In the genomic region with DNA sequence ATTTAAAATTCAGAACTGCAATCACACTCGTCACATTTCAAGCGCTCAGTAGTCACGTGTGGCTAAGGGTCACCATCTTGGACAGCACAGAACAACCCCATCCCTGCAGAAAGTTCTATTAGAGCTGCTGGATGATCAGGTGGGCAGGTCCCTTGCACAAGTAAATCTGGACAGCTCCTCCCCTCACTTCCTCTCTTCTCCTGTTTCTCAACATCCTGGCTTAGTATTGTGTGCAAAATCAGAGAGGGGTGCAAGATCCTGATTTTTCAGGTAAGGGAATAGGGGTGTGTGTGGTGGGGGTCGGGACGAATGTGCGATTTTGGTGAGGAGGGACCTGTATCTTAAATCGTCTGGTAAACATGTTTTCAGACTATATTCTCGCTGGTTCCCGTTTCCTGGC, we compare ENCODE assay signal across 12 cellular contexts. TPM values are rescaled to one million over a fixed set of nuclear protein-coding genes. Genes with fewer than 3 reads are reported as not detected.
DNase-seq lines count a peak whose midpoint lies in the region; ATAC-seq, FAIRE-seq and TF ChIP-seq lines count a peak whose summit lies in the region.
"Had no signal": no experiment of that assay in that cellular context is flagged by ENCODE, and none has a peak within 500 bp of the region (broad histone marks: within the 10 kb centered on the region; RNA-seq: fewer than 3 reads in every experiment).

A gene (plus strand): TSS at position 223 of the 400 bp plus-strand sequence. CDS start 2,512 bp downstream, outside the sequence.

- H3K27me3 ChIP-seq in left ventricle myocardium inferior (ENCODE audit: low read depth) (no peaks in the 10 kb centered on the region), gastrocnemius medialis (no peaks in the 10 kb centered on the region)
- H3K27me3 ChIP-seq: brain microvascular endothelial cell had no signal

- H3K4me3 ChIP-seq in left ventricle myocardium inferior (peak within 1 kb of the TSS; percentile 70), gastrocnemius medialis (peak within 1 kb of the TSS; percentile 40 to 53 (median 48))

- H3K36me3 Mint-ChIP-seq in activated T-helper 1 cell treated with anti-CD3 and anti-CD28 coated beads, Interleukin-12 subunit alpha, Interleukin-12 subunit beta, Interleukin-2, Interleukin-4 antibody, amounts not matched to agents 30 ng/mL and 10 ng/mL and 1 ng/mL, durations not matched to agents 14 hours and 24 hours and 36 hours (ENCODE audit: low read depth): peaks cover 38% of the 10 kb centered on the region

- H3K4me1 ChIP-seq in left ventricle myocardium inferior (peaks cover 35% of the 10 kb centered on the region), gastrocnemius medialis (no peaks in the 10 kb centered on the region)

- TF ChIP-seq POLR2A in GM12891 (IDR thresholded peaks at IDR 0.05; ENCODE audit: low read depth, low read length) (no peak), gastrocnemius medialis (IDR thresholded peaks at IDR 0.05) (peak in 1 of 2 donors; percentile 20), GM18505 (IDR thresholded peaks at IDR 0.05; ENCODE audit: borderline replicate concordance, extremely low read depth, insufficient read depth, insufficient read length) (no peak)

- in situ Hi-C loops in gastrocnemius medialis (cut with MboI; ENCODE audit: low sequenced_read_pairs in 4 of 4): no loop called here

- ATAC-seq in gastrocnemius medialis (peak; percentile 56 to 68), HG02798 (IDR thresholded peaks at IDR 0.05; ENCODE audit: poor library complexity, unreplicated experiment) (no peak), GM18505 (IDR thresholded peaks at IDR 0.05; ENCODE audit: unreplicated experiment) (no peak)

- no peaks in the 10 kb centered on the region for H3K27me3 Mint-ChIP-seq in activated T-helper 1 cell treated with anti-CD3 and anti-CD28 coated beads, Interleukin-12 subunit alpha, Interleukin-12 subunit beta, Interleukin-2, Interleukin-4 antibody, amounts not matched to agents 30 ng/mL and 10 ng/mL and 1 ng/mL, durations not matched to agents 14 hours and 24 hours and 36 hours (ENCODE audit: insufficient read depth)

- DNase-seq in GM12891 (ENCODE audit: insufficient read length, low spot score) (no peak), left ventricle myocardium inferior (no peak), gastrocnemius medialis (no peak), DMS 273 (lab: John Stamatoyannopoulos, UW; ENCODE audit: unreplicated experiment) (no peak), AG20443 (ENCODE audit: low spot score) (no peak)
- DNase-seq in activated T-helper 1 cell treated with anti-CD3 and anti-CD28 coated beads, Interleukin-12 subunit alpha, Interleukin-12 subunit beta, Interleukin-2, Interleukin-4 antibody, amounts not matched to agents 30 ng/mL and 10 ng/mL and 1 ng/mL, durations not matched to agents 14 hours and 24 hours and 36 hours (ENCODE audit: low spot score): no peak
- DNase-seq: brain microvascular endothelial cell, T-helper 9 cell had no signal

- H3K27ac Mint-ChIP-seq in activated T-helper 1 cell treated with anti-CD3 and anti-CD28 coated beads, Interleukin-12 subunit alpha, Interleukin-12 subunit beta, Interleukin-2, Interleukin-4 antibody, amounts not matched to agents 30 ng/mL and 10 ng/mL and 1 ng/mL, durations not matched to agents 14 hours and 24 hours and 36 hours: peak within 1 kb of the TSS; percentile 99

- H3K9me3 ChIP-seq in left ventricle myocardium inferior (replicated peaks) (peaks cover 5% of the 10 kb centered on the region), gastrocnemius medialis (no peaks in the 10 kb centered on the region)

- peaks cover 93% of the 10 kb centered on the region for H3K4me1 Mint-ChIP-seq in activated T-helper 1 cell treated with anti-CD3 and anti-CD28 coated beads, Interleukin-12 subunit alpha, Interleukin-12 subunit beta, Interleukin-2, Interleukin-4 antibody, amounts not matched to agents 30 ng/mL and 10 ng/mL and 1 ng/mL, durations not matched to agents 14 hours and 24 hours and 36 hours (ENCODE audit: low read depth)

- H3K36me3 ChIP-seq in left ventricle myocardium inferior: peaks cover 27% of the 10 kb centered on the region
- no peaks in the 10 kb centered on the region for H3K36me3 ChIP-seq in gastrocnemius medialis
- H3K36me3 ChIP-seq: brain microvascular endothelial cell had no signal

- intact Hi-C loops in activated T-helper 1 cell treated with anti-CD3 and anti-CD28 coated beads, Interleukin-12 subunit alpha, Interleukin-12 subunit beta, Interleukin-2, Interleukin-4 antibody, amounts not matched to agents 30 ng/mL and 10 ng/mL and 1 ng/mL, durations not matched to agents 14 hours and 24 hours and 36 hours (cut with micrococcal nuclease): loop anchor here (1.0 to 5.0 kb wide), 2 partner anchors 47 to 190 kb away; a partner anchor contains a TSS
- intact Hi-C loops in left ventricle myocardium inferior (cut with micrococcal nuclease) (loop anchor here (5.0 kb wide), 1 partner anchor 115 kb away; a partner anchor contains a TSS), gastrocnemius medialis (cut with DNase I; ENCODE audit: low total_unique reads) (no loop called here)

- peak within 1 kb of the TSS; percentile 96 for H3K4me3 Mint-ChIP-seq in activated T-helper 1 cell treated with anti-CD3 and anti-CD28 coated beads, Interleukin-12 subunit alpha, Interleukin-12 subunit beta, Interleukin-2, Interleukin-4 antibody, amounts not matched to agents 30 ng/mL and 10 ng/mL and 1 ng/mL, durations not matched to agents 14 hours and 24 hours and 36 hours

- FAIRE-seq in GM12891 (lab: Jason Lieb, UNC): no peak

- H3K9me3 Mint-ChIP-seq in activated T-helper 1 cell treated with anti-CD3 and anti-CD28 coated beads, Interleukin-12 subunit alpha, Interleukin-12 subunit beta, Interleukin-2, Interleukin-4 antibody, amounts not matched to agents 30 ng/mL and 10 ng/mL and 1 ng/mL, durations not matched to agents 14 hours and 24 hours and 36 hours: peaks cover 10% of the 10 kb centered on the region

- TF ChIP-seq CTCF in left ventricle myocardium inferior (IDR thresholded peaks at IDR 0.05; ENCODE audit: borderline replicate concordance): no peak
- TF ChIP-seq CTCF in gastrocnemius medialis (IDR thresholded peaks at IDR 0.05 in 4 of 5, conservative IDR thresholded peaks at IDR 0.05 in 1 of 5): no peak

- peak within 1 kb of the TSS; percentile 89 for H3K27ac ChIP-seq in left ventricle myocardium inferior (replicated peaks)
- peak within 1 kb of the TSS; percentile 49 to 80 (median 73) for H3K27ac ChIP-seq in gastrocnemius medialis
- H3K27ac ChIP-seq: brain microvascular endothelial cell, HL-60 had no signal

TF ChIP-seq in GM12891, 5 proteins besides CTCF, POLR2A, EP300 and RAD21:
- TF ChIP-seq SPI1 (IDR thresholded peaks at IDR 0.05; ENCODE audit: low read depth, low read length) (peak; percentile 68), TAF1 (IDR thresholded peaks at IDR 0.05; ENCODE audit: low read depth, low read length) (0 out of 2 replicates have a peak, but pooled peaks have one; percentile 15), POU2F2 (IDR thresholded peaks at IDR 0.05; ENCODE audit: low read depth, low read length) (no peak)

RNA-seq across cellular contexts. Expression of the gene that starts here (rescaled TPM):
- polyA plus RNA-seq in GM12891 (2012; ENCODE audit: low read depth, missing spikeins): 4.4 TPM
- 84.2 and 87.4 TPM in 2 replicates for total RNA-seq in activated T-helper 1 cell treated with anti-CD3 and anti-CD28 coated beads, Interleukin-12 subunit alpha, Interleukin-12 subunit beta, Interleukin-2, Interleukin-4 antibody, amounts not matched to agents 30 ng/mL and 10 ng/mL and 1 ng/mL, durations not matched to agents 14 hours and 24 hours and 36 hours
- total RNA-seq in left ventricle myocardium inferior (31.2 TPM), gastrocnemius medialis (10 to 100 TPM; 11.9 to 16.9 (median 15.0) TPM)
- total RNA-seq: G401 had no signal

Comparison
In these comparisons a context has a peak if more than half of its experiments do, and no peak if none do; other contexts are left out.
1. ATAC-seq: peak in gastrocnemius medialis (2 of 2); none in HG02798 (single experiment) and GM18505 (single experiment).